In the genomic region with DNA sequence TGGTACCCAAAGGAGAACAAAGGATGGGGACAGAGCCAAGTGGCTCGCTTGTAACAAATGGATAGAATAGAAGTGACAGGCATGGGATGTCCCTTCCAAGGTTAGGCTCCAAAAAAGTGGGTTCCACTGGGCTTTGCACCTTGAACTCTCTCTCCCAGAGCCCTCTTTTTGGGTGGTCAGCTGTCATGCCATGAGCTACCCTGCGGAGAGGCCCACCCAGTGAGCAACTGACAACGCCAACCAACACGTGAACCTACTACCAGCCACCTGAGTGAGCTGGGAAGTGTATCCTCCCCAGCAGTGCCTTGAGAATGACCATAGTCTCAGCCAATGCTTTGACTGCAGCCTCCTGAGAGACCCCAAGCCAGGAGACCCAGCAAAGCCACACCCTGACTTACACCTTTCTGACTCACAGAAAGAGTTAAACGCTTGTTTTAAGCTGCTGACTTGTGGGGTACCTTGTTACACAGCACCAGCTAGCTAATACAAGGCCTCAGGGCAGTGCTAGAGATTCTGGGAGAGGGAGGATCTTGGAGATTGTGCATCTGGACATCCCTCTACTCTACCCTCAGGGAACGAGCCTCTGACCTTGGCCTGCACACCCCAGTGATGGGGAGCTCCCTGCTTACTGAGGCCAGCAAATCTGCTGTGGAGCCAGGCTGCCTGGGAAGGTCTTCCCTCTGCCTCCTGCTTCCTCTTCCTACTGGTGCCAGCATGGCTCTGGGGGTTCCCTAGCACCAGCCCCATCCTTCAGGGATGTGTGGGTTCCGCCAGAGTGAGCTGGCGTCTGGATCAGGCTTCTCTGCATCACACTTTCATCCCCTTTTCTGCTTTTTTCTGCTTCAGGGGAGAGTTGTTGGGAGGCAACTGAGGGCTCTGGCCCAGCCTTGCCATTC, we compare ENCODE assay signal across 22 cellular contexts. TPM values are rescaled to one million over a fixed set of nuclear protein-coding genes. Genes with fewer than 3 reads are reported as not detected.
"Had no signal": no experiment of that assay in that cellular context is flagged by ENCODE, and none has a peak within 500 bp of the region (broad histone marks: within the 10 kb centered on the region; RNA-seq: fewer than 3 reads in every experiment).

No MANE protein-coding gene starts in this region.

- H3K9me3 ChIP-seq: body of pancreas, suprapubic skin had no signal

- H3K27ac ChIP-seq: body of pancreas, epithelial cell of prostate, suprapubic skin had no signal

- H3K9me3 Mint-ChIP-seq: activated CD4-positive, alpha-beta T cell treated with anti-CD3 and anti-CD28 coated beads, Interleukin-2, amount 10 ng/mL, durations not matched to agents 7 days and 5 days; activated naive CD4-positive, alpha-beta T cell treated with anti-CD3 and anti-CD28 coated beads for 36 hours; activated T-cell treated with anti-CD3 and anti-CD28 coated beads, Interleukin-2, amount 50 U/mL, for 24 hours; mesothelial cell of epicardium; natural killer cell treated with Interleukin-12 subunit alpha and Interleukin-12 subunit beta and Interleukin-15 and Interleukin-18, amount 100 ng/mL, for 72 hours; stimulated activated naive CD8-positive, alpha-beta T cell treated with anti-CD3 and anti-CD28 coated beads, Interleukin-15, Interleukin-2, amounts not matched to agents 100 ng/mL and 50 ng/mL, for 24 hours had no signal

- H3K27ac Mint-ChIP-seq: activated CD4-positive, alpha-beta T cell treated with anti-CD3 and anti-CD28 coated beads, Interleukin-2, amount 10 ng/mL, durations not matched to agents 7 days and 5 days; activated naive CD4-positive, alpha-beta T cell treated with anti-CD3 and anti-CD28 coated beads for 36 hours; activated T-cell treated with anti-CD3 and anti-CD28 coated beads, Interleukin-2, amount 50 U/mL, for 24 hours; mesothelial cell of epicardium; natural killer cell treated with Interleukin-12 subunit alpha and Interleukin-12 subunit beta and Interleukin-15 and Interleukin-18, amount 100 ng/mL, for 72 hours; stimulated activated naive CD8-positive, alpha-beta T cell treated with anti-CD3 and anti-CD28 coated beads, Interleukin-15, Interleukin-2, amounts not matched to agents 100 ng/mL and 50 ng/mL, for 24 hours had no signal

- H3K27me3 Mint-ChIP-seq: activated CD4-positive, alpha-beta T cell treated with anti-CD3 and anti-CD28 coated beads, Interleukin-2, amount 10 ng/mL, durations not matched to agents 7 days and 5 days had no signal

- ATAC-seq: body of pancreas; natural killer cell treated with Interleukin-12 subunit alpha and Interleukin-12 subunit beta and Interleukin-15 and Interleukin-18, amount 100 ng/mL, for 72 hours had no signal

- H3K36me3 Mint-ChIP-seq: mesothelial cell of epicardium; natural killer cell treated with Interleukin-12 subunit alpha and Interleukin-12 subunit beta and Interleukin-15 and Interleukin-18, amount 100 ng/mL, for 72 hours had no signal

- H3K4me1 ChIP-seq: body of pancreas, suprapubic skin had no signal

- DNase-seq: activated CD4-positive, alpha-beta T cell treated with anti-CD3 and anti-CD28 coated beads, Interleukin-2, amount 10 ng/mL, durations not matched to agents 7 days and 5 days; activated naive CD4-positive, alpha-beta T cell treated with anti-CD3 and anti-CD28 coated beads for 36 hours; activated T-cell treated with anti-CD3 and anti-CD28 coated beads, Interleukin-2, amount 50 U/mL, for 24 hours; foreskin fibroblast; hippocampal formation; occipital lobe; T1000; trophoblast cell had no signal

- H3K36me3 ChIP-seq: suprapubic skin had no signal

- H3K4me3 Mint-ChIP-seq: activated CD4-positive, alpha-beta T cell treated with anti-CD3 and anti-CD28 coated beads, Interleukin-2, amount 10 ng/mL, durations not matched to agents 7 days and 5 days; activated naive CD4-positive, alpha-beta T cell treated with anti-CD3 and anti-CD28 coated beads for 36 hours; activated T-cell treated with anti-CD3 and anti-CD28 coated beads, Interleukin-2, amount 50 U/mL, for 24 hours; mesothelial cell of epicardium; natural killer cell treated with Interleukin-12 subunit alpha and Interleukin-12 subunit beta and Interleukin-15 and Interleukin-18, amount 100 ng/mL, for 72 hours; stimulated activated naive CD8-positive, alpha-beta T cell treated with anti-CD3 and anti-CD28 coated beads, Interleukin-15, Interleukin-2, amounts not matched to agents 100 ng/mL and 50 ng/mL, for 24 hours had no signal

- H3K27me3 ChIP-seq: body of pancreas had no signal

- H3K4me1 Mint-ChIP-seq: activated CD4-positive, alpha-beta T cell treated with anti-CD3 and anti-CD28 coated beads, Interleukin-2, amount 10 ng/mL, durations not matched to agents 7 days and 5 days had no signal

- H3K4me3 ChIP-seq: body of pancreas, lung, suprapubic skin had no signal

RNA-seq across cellular contexts. Expression of a gene that starts 29.1 kb away (rescaled TPM):
- total RNA-seq: activated CD4-positive, alpha-beta T cell treated with anti-CD3 and anti-CD28 coated beads, Interleukin-2, amount 10 ng/mL, durations not matched to agents 7 days and 5 days; activated naive CD4-positive, alpha-beta T cell treated with anti-CD3 and anti-CD28 coated beads for 36 hours; body of pancreas; cardiac septum; dermis microvascular lymphatic vessel endothelial cell; glomerular endothelial cell; lung; mesothelial cell of epicardium; natural killer cell treated with Interleukin-12 subunit alpha and Interleukin-12 subunit beta and Interleukin-15 and Interleukin-18, amount 100 ng/mL, for 72 hours; occipital lobe; progenitor cell of endocrine pancreas; skeletal muscle tissue; suprapubic skin; T-helper 1 cell treated with Interleukin-12 subunit alpha and Interleukin-12 subunit beta and Interleukin-4 antibody, amounts not matched to agents 30 ng/mL and 1 ng/mL, for 36 hours had no signal
- polyA plus RNA-seq: keratinocyte, lung had no signal
